26 cellular contexts compared by ENCODE assay signal in genomic region chr11:10913075-10913474, GRCh38.
"Had no signal": no experiment of that assay in that cellular context is flagged by ENCODE, and none has a peak within 500 bp of the region (broad histone marks: within the 10 kb centered on the region; RNA-seq: fewer than 3 reads in every experiment).

No MANE protein-coding gene starts in this region.

- H3K4me3 ChIP-seq: breast epithelium, left lung, pancreas, prostate gland, smooth muscle cell, suprapubic skin, tibial artery, upper lobe of right lung had no signal

- H3K4me1 ChIP-seq: breast epithelium, left lung, pancreas, prostate gland, upper lobe of right lung had no signal

- H3K9me3 ChIP-seq: breast epithelium, pancreas, prostate gland, suprapubic skin, tibial artery, upper lobe of right lung had no signal

- DNase-seq: activated CD4-positive, alpha-beta memory T cell treated with anti-CD3 and anti-CD28 coated beads, Interleukin-2, amount 10 ng/mL, durations not matched to agents 7 days and 5 days; activated CD4-positive, alpha-beta T cell treated with anti-CD3 and anti-CD28 coated beads for 1 hour; activated CD4-positive, alpha-beta T cell treated with anti-CD3 and anti-CD28 coated beads, Interleukin-2, amount 10 ng/mL, durations not matched to agents 7 days and 5 days; activated CD8-positive, alpha-beta memory T cell treated with anti-CD3 and anti-CD28 coated beads, Interleukin-2, amount 50 U/mL, for 48 hours; activated naive CD8-positive, alpha-beta T cell treated with anti-CD3 and anti-CD28 coated beads, Interleukin-2, amount 50 U/mL, for 24 hours; activated T-cell treated with anti-CD3 and anti-CD28 coated beads, Interleukin-2, amount 50 U/mL, for 24 hours; dermis blood vessel endothelial cell; effector CD8-positive, alpha-beta T cell; foreskin fibroblast; head of caudate nucleus; left lung; mammary epithelial cell; midbrain; naive thymus-derived CD4-positive, alpha-beta T cell; pancreas; retina; stimulated activated CD4-positive, alpha-beta T cell treated with anti-CD3 and anti-CD28 coated beads, Interleukin-2, amount 100 ng/mL, for 24 hours; stimulated activated naive B cell treated with anti-CD40 and anti-IgM and Interleukin-4, amounts not matched to agents 10 μg/mL and 1 μg/mL and 100 μg/mL, for 72 hours; T-helper 17 cell; tibial artery; upper lobe of right lung had no signal

- H3K27ac ChIP-seq: left lung, pancreas, prostate gland, suprapubic skin, tibial artery, upper lobe of right lung had no signal

- ATAC-seq: activated naive CD8-positive, alpha-beta T cell treated with anti-CD3 and anti-CD28 coated beads, Interleukin-2, amount 50 U/mL, for 24 hours; left lung; pancreas; stimulated activated naive B cell treated with anti-CD40 and anti-IgM and Interleukin-4, amounts not matched to agents 10 μg/mL and 1 μg/mL and 100 μg/mL, for 72 hours; T-helper 17 cell; upper lobe of right lung; WTC11 had no signal

- H3K27me3 ChIP-seq: breast epithelium, left lung, pancreas, suprapubic skin, tibial artery, upper lobe of right lung had no signal

- H3K36me3 ChIP-seq: breast epithelium, left lung, pancreas, prostate gland, suprapubic skin, tibial artery, upper lobe of right lung had no signal
